35 cellular contexts compared by ENCODE assay signal in the genomic region with DNA sequence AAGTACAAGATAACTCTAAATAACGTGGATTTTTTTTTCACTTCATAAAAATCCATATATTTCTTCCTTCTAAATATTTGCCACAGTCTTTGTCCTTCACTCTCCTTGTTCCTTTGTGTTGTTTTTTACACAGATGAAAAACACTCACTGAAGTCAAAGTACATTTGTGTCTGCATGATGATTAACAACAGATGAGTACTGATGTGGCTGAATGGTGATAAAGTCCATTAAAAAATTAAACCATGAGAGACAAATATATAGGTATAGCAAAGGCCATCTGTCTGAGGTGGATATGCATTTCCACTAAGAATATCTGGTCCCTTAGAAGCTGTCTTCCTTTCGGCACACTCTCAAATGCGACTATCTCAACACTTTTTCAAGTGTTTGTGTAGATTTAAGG.
"Had no signal": no experiment of that assay in that cellular context is flagged by ENCODE, and none has a peak within 500 bp of the region (broad histone marks: within the 10 kb centered on the region; RNA-seq: fewer than 3 reads in every experiment).

No MANE protein-coding gene starts in this region.

- H3K4me3 ChIP-seq: MG63 had no signal

- H3K9me3 ChIP-seq: MG63 had no signal

- H3K27me3 ChIP-seq: MG63 had no signal

- H3K36me3 ChIP-seq: MG63 had no signal

- DNase-seq: Karpas-422, Kasumi-1, MG63, MM.1S, MV-4-11, NCI-H1048, NCI-H1092, NCI-H1092 treated with DMSO at 0.1 percent for 48 hours, NCI-H1105, NCI-H1105 treated with DMSO at 0.1 percent for 48 hours, NCI-H1417, NCI-H1417 treated with DMSO at 0.1 percent for 48 hours, NCI-H1436, NCI-H1436 treated with DMSO at 0.1 percent for 48 hours, NCI-H146, NCI-H1694, NCI-H1694 treated with DMSO at 0.1 percent for 48 hours, NCI-H187, NCI-H187 treated with DMSO at 0.1 percent for 48 hours, NCI-H1930, NCI-H2029, NCI-H2029 treated with DMSO at 0.1 percent for 48 hours, NCI-H2081, NCI-H2081 treated with DMSO at 0.1 percent for 48 hours, NCI-H2107, NCI-H2171, NCI-H2171 treated with DMSO at 0.1 percent for 48 hours, NCI-H2227 treated with DMSO at 0.1 percent for 48 hours, NCI-H226, NCI-H345, NCI-H446, NCI-H446 treated with DMSO at 0.1 percent for 48 hours, NCI-H510A, NCI-H510A treated with DMSO at 0.1 percent for 48 hours, NCI-H524 had no signal
